In the genomic region with DNA sequence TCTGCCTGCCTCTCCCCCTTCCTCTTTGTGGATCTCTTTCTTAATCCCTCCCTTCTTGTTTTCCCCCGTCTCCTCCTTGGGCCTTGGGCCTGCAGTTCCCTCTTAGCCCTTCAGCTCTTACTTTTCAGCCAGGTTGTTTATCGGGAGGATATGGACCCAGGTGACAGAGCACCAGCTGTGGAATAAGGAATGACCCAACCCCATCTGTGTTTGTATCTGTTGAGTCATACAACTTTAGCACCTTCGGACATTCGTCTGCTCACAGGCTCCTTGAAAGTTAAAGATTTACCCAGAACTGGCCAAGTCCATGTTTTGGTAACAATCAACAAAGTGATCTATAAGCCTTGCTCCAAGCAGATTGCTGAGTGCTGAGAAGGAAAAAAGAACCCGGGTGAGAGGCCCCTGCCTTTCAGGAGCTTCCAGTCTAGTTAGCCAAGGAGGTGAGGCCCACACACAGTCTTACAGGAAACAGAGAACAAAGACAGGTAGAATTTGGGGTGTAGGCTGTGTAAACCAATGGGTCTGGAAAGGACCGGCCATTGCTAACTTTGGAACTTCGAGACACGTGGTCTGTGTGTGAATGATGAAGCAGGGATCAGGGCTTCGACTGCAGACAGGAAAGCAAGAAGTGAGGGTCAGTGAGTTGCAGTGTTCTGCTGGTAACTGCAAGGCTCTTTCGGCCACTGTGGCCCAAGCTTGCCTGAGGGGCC, we compare ENCODE assay signal across 2 cellular contexts.
TF ChIP-seq lines count a peak whose summit lies in the region.

No MANE protein-coding gene starts in this region.

TF ChIP-seq in K562, 482 proteins besides CTCF, POLR2A, EP300 and RAD21 (continued from another document):
- TF ChIP-seq E2F6 (IDR thresholded peaks at IDR 0.05; ENCODE audit: borderline replicate concordance in 1 of 2, extremely low read depth in 1 of 2, insufficient read depth in 1 of 2, insufficient read length in 1 of 2, low read depth in 1 of 2, low read length in 1 of 2, poor library complexity in 1 of 2, severe bottlenecking in 1 of 2): peak in 1 of 2 experiments; percentile 25
- no peak for TF ChIP-seq ARNT (IDR thresholded peaks at IDR 0.05)
- no peak for TF ChIP-seq OTX1 (CRISPR knock-in tag; IDR thresholded peaks at IDR 0.05)
- TF ChIP-seq SRSF3 (IDR thresholded peaks at IDR 0.05; ENCODE audit: insufficient read depth, low read length): no peak
- TF ChIP-seq CREB1 (IDR thresholded peaks at IDR 0.05): no peak
- TF ChIP-seq CREB1 (CRISPR knock-in tag; IDR thresholded peaks at IDR 0.05): no peak

TF ChIP-seq in SK-N-SH, 30 proteins besides CTCF, POLR2A, EP300 and RAD21 (continued from another document):
- no peak for TF ChIP-seq REST (IDR thresholded peaks at IDR 0.05; ENCODE audit: low read depth, low read length)
